Comparison of ENCODE assay signal across 8 cellular contexts in the genomic region with DNA sequence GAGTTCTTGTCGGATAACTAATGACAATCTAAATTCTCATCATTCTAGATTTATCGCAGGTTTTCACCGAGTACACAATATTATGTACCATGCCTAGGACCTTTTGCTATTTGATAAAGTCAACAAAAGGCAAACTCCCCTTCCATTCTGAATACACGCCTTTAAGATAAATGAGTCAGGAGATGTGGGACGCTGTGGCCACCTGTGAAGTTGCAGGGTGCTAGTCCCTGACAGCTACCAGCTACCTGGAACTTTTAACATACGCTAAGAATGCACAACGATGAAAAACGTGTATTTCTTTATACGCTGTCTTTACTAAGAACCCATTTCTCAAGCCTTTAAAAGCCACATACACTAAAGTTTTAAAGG. TPM values are rescaled to one million over a fixed set of nuclear protein-coding genes. Genes with fewer than 3 reads are reported as not detected.
A peak's percentile ranks its signal among the peaks of the same experiment; 100 is the strongest.
DNase-seq lines count a peak whose midpoint lies in the region; ATAC-seq and TF ChIP-seq lines count a peak whose summit lies in the region.

No MANE protein-coding gene starts in this region.

- peaks cover 32 to 49% (median 42%) of the 10 kb centered on the region in 4 donors for H3K4me1 Mint-ChIP-seq in CD4-positive, alpha-beta memory T cell
- H3K4me1 Mint-ChIP-seq in neural crest cell, result peaks cover 32% of the 10 kb centered on the region

- intact Hi-C loops in CD4-positive, alpha-beta memory T cell (cut with micrococcal nuclease), result loop anchor here (5.0 kb wide), 1 partner anchor 906 kb away; the partner anchor contains the start of gene CPSF6

- H3K9me3 Mint-ChIP-seq in CD4-positive, alpha-beta memory T cell, result peaks cover 0 to 2% (median 0%) of the 10 kb centered on the region in 8 donors
- no peaks in the 10 kb centered on the region for H3K9me3 Mint-ChIP-seq in neural crest cell

- peak overlapping the region; percentile 62 to 63 for H3K9ac ChIP-seq in duodenal mucosa (ENCODE audit: low read depth in 1 of 2, low read length in 2 of 2)

- H3K4me3 ChIP-seq in CD4-positive, alpha-beta memory T cell (ENCODE audit: low read length in 2 of 2), result peak overlapping the region; percentile 60 to 77
- H3K4me3 ChIP-seq in MG63, result peak overlapping the region; percentile 78
- H3K4me3 ChIP-seq in duodenal mucosa (ENCODE audit: low read depth in 1 of 2, low read length in 2 of 2), result peak overlapping the region; percentile 86 to 89

- no peak for TF ChIP-seq CTCF in neural crest cell (conservative IDR thresholded peaks at IDR 0.05)

- no peak for DNase-seq in CD4-positive, alpha-beta memory T cell
- DNase-seq in MG63, result no peak
- no peak for DNase-seq in neural crest cell (ENCODE audit: low read depth, low spot score)
- no peak for DNase-seq in Ammon's horn (ENCODE audit: low spot score)
- DNase-seq in MV-4-11 (lab: John Stamatoyannopoulos, UW), result no peak

- no peak for ATAC-seq in GM21737 (IDR thresholded peaks at IDR 0.05; ENCODE audit: unreplicated experiment)
- ATAC-seq in GM21390 (IDR thresholded peaks at IDR 0.05; ENCODE audit: unreplicated experiment), result no peak

- CTCF ChIA-PET in CD4-positive, alpha-beta memory T cell (lab: Charles Lee; ENCODE audit: partially characterized antibody), result interaction anchor here (1.1 to 3.3 kb wide), 4 partner anchors 11 to 895 kb away, joined by 3 to 15 read pairs (median 10); no protein-coding TSS in a partner anchor

- no peaks in the 10 kb centered on the region for H3K27me3 Mint-ChIP-seq in CD4-positive, alpha-beta memory T cell
- peaks cover 14% of the 10 kb centered on the region for H3K27me3 Mint-ChIP-seq in neural crest cell (ENCODE audit: low read depth)

- no peaks in the 10 kb centered on the region for H3K36me3 ChIP-seq in CD4-positive, alpha-beta memory T cell (ENCODE audit: insufficient read depth, low read length)
- H3K36me3 ChIP-seq in MG63 (peaks cover 6% of the 10 kb centered on the region), duodenal mucosa (ENCODE audit: control insufficient read depth in 1 of 2, insufficient read depth in 2 of 2, low read length in 2 of 2) (peaks cover 0 to 3% of the 10 kb centered on the region in 2 donors)

- H3K27me3 ChIP-seq in CD4-positive, alpha-beta memory T cell (ENCODE audit: insufficient read depth, low read length), result no peaks in the 10 kb centered on the region
- H3K27me3 ChIP-seq in MG63, result no peaks in the 10 kb centered on the region
- no peaks in the 10 kb centered on the region for H3K27me3 ChIP-seq in duodenal mucosa (ENCODE audit: control insufficient read depth in 1 of 2, insufficient read depth in 2 of 2, low read length in 2 of 2)

- H3K27ac Mint-ChIP-seq in CD4-positive, alpha-beta memory T cell, result peak overlapping the region; percentile 64 to 89 (median 85)
- H3K27ac Mint-ChIP-seq in neural crest cell (ENCODE audit: unreplicated experiment), result no peak overlapping the region

- H3K4me1 ChIP-seq in CD4-positive, alpha-beta memory T cell (ENCODE audit: insufficient read depth, low read length), result peaks cover 30% of the 10 kb centered on the region
- H3K4me1 ChIP-seq in duodenal mucosa (ENCODE audit: control insufficient read depth in 1 of 2, insufficient read depth in 2 of 2, low read length in 2 of 2), result peaks cover 9 to 11% of the 10 kb centered on the region in 2 donors

- H3K9me3 ChIP-seq in CD4-positive, alpha-beta memory T cell (ENCODE audit: control insufficient read depth in 1 of 2, low read length in 2 of 2), result no peaks in the 10 kb centered on the region
- H3K9me3 ChIP-seq in MG63 (no peaks in the 10 kb centered on the region), duodenal mucosa (ENCODE audit: control insufficient read depth in 1 of 2, low read length in 2 of 2) (no peaks in the 10 kb centered on the region)

- H3K27ac ChIP-seq in CD4-positive, alpha-beta memory T cell (ENCODE audit: low read depth, low read length), result peak overlapping the region; percentile 58
- H3K27ac ChIP-seq in duodenal mucosa (ENCODE audit: low read depth, low read length), result no peak overlapping the region

- POLR2A ChIA-PET in CD4-positive, alpha-beta memory T cell (lab: Charles Lee; ENCODE audit: partially characterized antibody), result interaction anchor here (0.6 to 2.0 kb wide), 13 partner anchors 10 to 477 kb away, joined by 3 to 9 read pairs (median 4); partner anchors contain the start of genes MDM2 and RAP1B

- H3K36me3 Mint-ChIP-seq in CD4-positive, alpha-beta memory T cell, result peaks cover 11 to 16% of the 10 kb centered on the region in 2 donors
- H3K36me3 Mint-ChIP-seq in neural crest cell (ENCODE audit: low read depth), result no peaks in the 10 kb centered on the region

- peak overlapping the region; percentile 88 to 93 (median 90) for H3K4me3 Mint-ChIP-seq in CD4-positive, alpha-beta memory T cell
- peak overlapping the region; percentile 91 for H3K4me3 Mint-ChIP-seq in neural crest cell

RNA-seq across cellular contexts. Expression of gene MDM1, which starts 0.7 kb away (rescaled TPM):
- 10 to 100 TPM; 27.0 to 29.4 TPM for total RNA-seq in CD4-positive, alpha-beta memory T cell
- 10 to 100 TPM; 11.7 to 13.0 TPM for polyA plus RNA-seq in CD4-positive, alpha-beta memory T cell
- total RNA-seq in MG63 (2014; rRNA removed; shearing (Covaris generic); ENCODE audit: low replicate concordance), result 8.0 and 12.6 TPM in 2 replicates
- 22.1 and 26.2 TPM in 2 replicates for total RNA-seq in neural crest cell
